21 cellular contexts compared by ENCODE assay signal in the genomic region with DNA sequence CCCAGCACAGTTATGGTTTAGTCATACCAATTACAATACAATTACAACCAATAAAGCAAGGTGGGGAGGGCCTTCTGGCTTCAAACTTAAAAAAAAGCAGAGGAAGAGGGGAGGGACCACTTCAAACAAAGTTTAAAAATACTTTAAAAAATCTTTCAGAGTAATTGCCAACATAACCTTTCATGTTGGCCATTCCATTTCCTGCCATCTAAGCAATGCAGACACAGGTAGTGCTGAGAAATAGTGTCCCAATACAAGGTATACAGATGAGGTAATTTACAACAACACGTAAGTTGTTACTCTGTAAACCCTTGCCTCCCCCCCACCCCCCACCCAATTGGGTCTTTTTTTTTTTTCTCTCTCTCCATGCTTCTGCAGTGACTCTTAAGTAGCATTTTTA.
"Had no signal": no experiment of that assay in that cellular context is flagged by ENCODE, and none has a peak within 500 bp of the region (broad histone marks: within the 10 kb centered on the region; RNA-seq: fewer than 3 reads in every experiment).

No MANE protein-coding gene starts in this region.

- H3K27me3 Mint-ChIP-seq: activated B cell treated with CpG ODN at 0.5 μM for 24 hours; central memory CD8-positive, alpha-beta T cell; natural killer cell treated with Interleukin-12 subunit alpha and Interleukin-12 subunit beta and Interleukin-15 and Interleukin-18, amount 100 ng/mL, for 72 hours had no signal

- H3K27ac Mint-ChIP-seq: activated B cell treated with CpG ODN at 0.5 μM for 24 hours; natural killer cell treated with Interleukin-12 subunit alpha and Interleukin-12 subunit beta and Interleukin-15 and Interleukin-18, amount 100 ng/mL, for 72 hours had no signal

- H3K4me1 ChIP-seq: upper lobe of right lung had no signal

- H3K27me3 ChIP-seq: brain microvascular endothelial cell, gastrocnemius medialis, heart left ventricle, neutrophil, pancreas, upper lobe of right lung had no signal

- ATAC-seq: esophagus mucosa; gastrocnemius medialis; heart left ventricle; left lobe of liver; natural killer cell treated with Interleukin-12 subunit alpha and Interleukin-12 subunit beta and Interleukin-15 and Interleukin-18, amount 100 ng/mL, for 72 hours; pancreas; sciatic nerve; stimulated activated effector memory CD8-positive, alpha-beta T cell treated with anti-CD3 and anti-CD28 coated beads, Interleukin-12 subunit alpha, Interleukin-12 subunit beta, amount 100 ng/mL, for 72 hours; upper lobe of right lung had no signal

- H3K9me3 Mint-ChIP-seq: activated B cell treated with CpG ODN at 0.5 μM for 24 hours; central memory CD8-positive, alpha-beta T cell; natural killer cell treated with Interleukin-12 subunit alpha and Interleukin-12 subunit beta and Interleukin-15 and Interleukin-18, amount 100 ng/mL, for 72 hours; stimulated activated effector memory CD8-positive, alpha-beta T cell treated with anti-CD3 and anti-CD28 coated beads, Interleukin-12 subunit alpha, Interleukin-12 subunit beta, amount 100 ng/mL, for 72 hours had no signal

- H3K9me3 ChIP-seq: gastrocnemius medialis, heart left ventricle, neutrophil, pancreas, thoracic aorta, upper lobe of right lung had no signal

- H3K4me3 ChIP-seq: coronary artery, gastrocnemius medialis, heart left ventricle, lung, pancreas, thoracic aorta, upper lobe of right lung had no signal

- H3K4me3 Mint-ChIP-seq: activated B cell treated with CpG ODN at 0.5 μM for 24 hours; central memory CD8-positive, alpha-beta T cell; natural killer cell treated with Interleukin-12 subunit alpha and Interleukin-12 subunit beta and Interleukin-15 and Interleukin-18, amount 100 ng/mL, for 72 hours; stimulated activated effector memory CD8-positive, alpha-beta T cell treated with anti-CD3 and anti-CD28 coated beads, Interleukin-12 subunit alpha, Interleukin-12 subunit beta, amount 100 ng/mL, for 72 hours had no signal

- DNase-seq: activated B cell treated with CpG ODN at 0.5 μM for 24 hours; activated effector memory CD4-positive, alpha-beta T cell treated with anti-CD3 and anti-CD28 coated beads, Interleukin-2, amount 50 U/mL, for 16 hours; activated T-cell treated with anti-CD3 and anti-CD28 coated beads, Interleukin-2, amount 50 U/mL, for 1 hour; aorta; brain microvascular endothelial cell; gastrocnemius medialis; heart left ventricle; kidney; pancreas; stimulated activated CD4-positive, alpha-beta T cell treated with anti-CD3 and anti-CD28 coated beads, Interleukin-4, amount 100 ng/mL, for 24 hours; upper lobe of right lung had no signal

- H3K27ac ChIP-seq: brain microvascular endothelial cell, coronary artery, gastrocnemius medialis, heart left ventricle, neutrophil, pancreas, thoracic aorta, upper lobe of right lung had no signal
